Comparison of ENCODE assay signal across 24 cellular contexts in the genomic region with DNA sequence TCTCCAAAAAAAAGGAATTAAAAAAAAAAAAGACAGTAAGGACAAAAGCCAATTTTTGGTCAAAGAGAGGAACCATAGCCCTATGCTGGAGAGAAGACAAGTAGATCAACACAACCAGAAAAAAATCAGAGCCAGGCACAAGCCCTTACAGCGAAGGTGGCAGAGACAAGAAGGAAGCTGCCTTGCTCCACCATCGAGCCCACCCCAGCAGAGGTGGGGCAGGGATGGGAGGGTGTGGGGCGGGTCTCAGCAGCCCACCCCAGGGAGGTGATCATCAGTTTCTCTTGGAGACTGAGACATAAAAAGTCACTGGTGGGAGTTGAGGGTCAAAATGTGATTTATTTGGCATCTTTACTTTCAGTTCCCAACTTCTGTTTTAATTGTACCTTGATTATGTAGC.
"Had no signal": no experiment of that assay in that cellular context is flagged by ENCODE, and none has a peak within 500 bp of the region (broad histone marks: within the 10 kb centered on the region; RNA-seq: fewer than 3 reads in every experiment).

No MANE protein-coding gene starts in this region.

- DNase-seq: left cardiac atrium; left ventricle myocardium superior; lower lobe of right lung; mesendoderm; naive thymus-derived CD4-positive, alpha-beta T cell; ovary; right lobe of liver; stimulated activated CD4-positive, alpha-beta T cell treated with anti-CD3 and anti-CD28 coated beads, Interleukin-12 subunit alpha, Interleukin-12 subunit beta, amount 100 ng/mL, for 4 hours; stimulated activated CD4-positive, alpha-beta T cell treated with anti-CD3 and anti-CD28 coated beads, Interleukin-15, amount 100 ng/mL, for 24 hours; stimulated activated CD4-positive, alpha-beta T cell treated with anti-CD3 and anti-CD28 coated beads, Interleukin-2, amount 100 ng/mL, for 24 hours; stimulated activated CD4-positive, alpha-beta T cell treated with anti-CD3 and anti-CD28 coated beads, Interleukin-4, amount 100 ng/mL, for 1 hour; stimulated activated naive B cell treated with anti-CD40 and anti-IgM and Interleukin-4, amounts not matched to agents 10 μg/mL and 1 μg/mL and 100 μg/mL, for 72 hours; stimulated activated naive CD8-positive, alpha-beta T cell treated with anti-CD3 and anti-CD28 coated beads, Interleukin-15, Interleukin-2, amounts not matched to agents 100 U/mL and 50 U/mL, for 24 hours; tibial artery; uterus had no signal

- H2AFZ ChIP-seq: hepatocyte had no signal

- H3K4me1 ChIP-seq: suprapubic skin, tibial artery, uterus had no signal

- ATAC-seq: left lobe of liver; lower lobe of right lung; naive thymus-derived CD4-positive, alpha-beta T cell; natural killer cell treated with Interleukin-12 subunit alpha and Interleukin-12 subunit beta and Interleukin-15 and Interleukin-18, amount 100 ng/mL, for 72 hours; right lobe of liver; stimulated activated naive B cell treated with anti-CD40 and anti-IgM and Interleukin-4, amounts not matched to agents 10 μg/mL and 1 μg/mL and 100 μg/mL, for 72 hours; stimulated activated naive CD8-positive, alpha-beta T cell treated with anti-CD3 and anti-CD28 coated beads, Interleukin-15, Interleukin-2, amounts not matched to agents 100 U/mL and 50 U/mL, for 24 hours had no signal

- H3K4me2 ChIP-seq: hepatocyte had no signal

- H3K36me3 Mint-ChIP-seq: mesothelial cell of epicardium; natural killer cell treated with Interleukin-12 subunit alpha and Interleukin-12 subunit beta and Interleukin-15 and Interleukin-18, amount 100 ng/mL, for 72 hours; type B pancreatic cell had no signal

- H3K36me3 ChIP-seq: lower lobe of right lung, ovary, right atrium auricular region, right lobe of liver, suprapubic skin, thoracic aorta, tibial artery, uterus had no signal

- H3K27ac ChIP-seq: hepatocyte, lower lobe of right lung, ovary, right atrium auricular region, right lobe of liver, suprapubic skin, thoracic aorta, tibial artery, uterus had no signal

- H3K4me3 ChIP-seq: hepatocyte, lower lobe of right lung, ovary, right atrium auricular region, right lobe of liver, suprapubic skin, thoracic aorta, tibial artery, uterus had no signal

- H3K9me3 ChIP-seq: lower lobe of right lung, ovary, right atrium auricular region, right lobe of liver, suprapubic skin, thoracic aorta, tibial artery, uterus had no signal

- H3K79me2 ChIP-seq: hepatocyte had no signal

- H3K27ac Mint-ChIP-seq: natural killer cell treated with Interleukin-12 subunit alpha and Interleukin-12 subunit beta and Interleukin-15 and Interleukin-18, amount 100 ng/mL, for 72 hours; stimulated activated naive B cell treated with anti-CD40 and anti-IgM and Interleukin-4, amounts not matched to agents 10 μg/mL and 1 μg/mL and 100 μg/mL, for 72 hours; type B pancreatic cell had no signal

- H3K9me3 Mint-ChIP-seq: naive thymus-derived CD4-positive, alpha-beta T cell; natural killer cell treated with Interleukin-12 subunit alpha and Interleukin-12 subunit beta and Interleukin-15 and Interleukin-18, amount 100 ng/mL, for 72 hours; stimulated activated naive B cell treated with anti-CD40 and anti-IgM and Interleukin-4, amounts not matched to agents 10 μg/mL and 1 μg/mL and 100 μg/mL, for 72 hours had no signal

- H3K4me3 Mint-ChIP-seq: mesothelial cell of epicardium; naive thymus-derived CD4-positive, alpha-beta T cell; natural killer cell treated with Interleukin-12 subunit alpha and Interleukin-12 subunit beta and Interleukin-15 and Interleukin-18, amount 100 ng/mL, for 72 hours; stimulated activated naive B cell treated with anti-CD40 and anti-IgM and Interleukin-4, amounts not matched to agents 10 μg/mL and 1 μg/mL and 100 μg/mL, for 72 hours; type B pancreatic cell had no signal

- H3K27me3 Mint-ChIP-seq: naive thymus-derived CD4-positive, alpha-beta T cell; progenitor cell of endocrine pancreas; stimulated activated naive B cell treated with anti-CD40 and anti-IgM and Interleukin-4, amounts not matched to agents 10 μg/mL and 1 μg/mL and 100 μg/mL, for 72 hours; type B pancreatic cell had no signal

- H3K27me3 ChIP-seq: hepatocyte, ovary, right atrium auricular region, right lobe of liver, suprapubic skin, tibial artery, uterus had no signal
